ENCODE assay signal across 10 cellular contexts in the genomic region with DNA sequence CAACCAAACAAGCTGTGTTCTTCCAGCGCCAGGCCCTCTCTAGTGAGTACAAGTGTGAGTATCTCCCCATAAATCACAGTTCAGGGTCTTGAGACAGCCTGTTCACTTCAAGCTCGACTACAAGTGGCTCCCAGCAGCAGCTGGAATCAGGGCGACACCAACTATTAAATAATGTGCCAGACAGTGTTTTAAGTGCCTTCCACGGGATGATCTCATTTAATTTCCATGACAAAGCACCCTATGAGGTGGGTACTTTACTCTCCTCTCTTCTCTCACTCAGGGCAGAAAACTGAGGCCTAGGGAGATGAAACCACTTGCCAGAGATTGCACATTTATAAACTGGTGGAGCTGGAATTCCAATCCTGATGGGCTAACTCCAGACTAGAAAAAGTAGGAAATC. TPM values are rescaled to one million over a fixed set of nuclear protein-coding genes. Genes with fewer than 3 reads are reported as not detected.
DNase-seq lines count a peak whose midpoint lies in the region; ATAC-seq lines count a peak whose summit lies in the region.
"Had no signal": no experiment of that assay in that cellular context is flagged by ENCODE, and none has a peak within 500 bp of the region (broad histone marks: within the 10 kb centered on the region; RNA-seq: fewer than 3 reads in every experiment).

No MANE protein-coding gene starts in this region.

- no peak overlapping the region for H3K4me3 Mint-ChIP-seq in activated naive CD4-positive, alpha-beta T cell treated with anti-CD3 and anti-CD28 coated beads for 36 hours
- H3K4me3 Mint-ChIP-seq: activated T-cell treated with anti-CD3 and anti-CD28 coated beads, Interleukin-2, amount 50 U/mL, for 72 hours had no signal

- peaks cover 23% of the 10 kb centered on the region for H3K4me1 Mint-ChIP-seq in activated naive CD4-positive, alpha-beta T cell treated with anti-CD3 and anti-CD28 coated beads for 36 hours (ENCODE audit: low read depth)

- peaks cover 11% of the 10 kb centered on the region for H3K36me3 Mint-ChIP-seq in activated naive CD4-positive, alpha-beta T cell treated with anti-CD3 and anti-CD28 coated beads for 36 hours (ENCODE audit: low read depth)

- intact Hi-C loops in activated naive CD4-positive, alpha-beta T cell treated with anti-CD3 and anti-CD28 coated beads for 36 hours (cut with micrococcal nuclease) = loop anchor here (1.0 to 10.0 kb wide), 9 partner anchors 37 to 643 kb away; partner anchors contain the start of gene ADD2

- no peaks in the 10 kb centered on the region for H3K27me3 Mint-ChIP-seq in activated naive CD4-positive, alpha-beta T cell treated with anti-CD3 and anti-CD28 coated beads for 36 hours (ENCODE audit: low read depth)

- no peak overlapping the region for H3K27ac Mint-ChIP-seq in activated naive CD4-positive, alpha-beta T cell treated with anti-CD3 and anti-CD28 coated beads for 36 hours
- H3K27ac Mint-ChIP-seq: activated T-cell treated with anti-CD3 and anti-CD28 coated beads, Interleukin-2, amount 50 U/mL, for 72 hours had no signal

- H3K9me3 Mint-ChIP-seq in activated naive CD4-positive, alpha-beta T cell treated with anti-CD3 and anti-CD28 coated beads for 36 hours = no peaks in the 10 kb centered on the region
- H3K9me3 Mint-ChIP-seq: activated T-cell treated with anti-CD3 and anti-CD28 coated beads, Interleukin-2, amount 50 U/mL, for 72 hours; nephron had no signal

- peak; percentile 8 for DNase-seq in DMS153 treated with DMSO at 0.1 percent for 48 hours (lab: John Stamatoyannopoulos, UW; ENCODE audit: unreplicated experiment)
- DNase-seq in NCI-H128 (lab: John Stamatoyannopoulos, UW; ENCODE audit: unreplicated experiment) = peak; percentile 58
- DNase-seq in NCI-H69 (lab: John Stamatoyannopoulos, UW) = peak; percentile 18
- peak; percentile 71 for DNase-seq in left kidney (ENCODE audit: low read depth, low spot score)
- DNase-seq in hepatic stellate cell (ENCODE audit: low spot score) = no peak
- DNase-seq in OCI-M2 (lab: John Stamatoyannopoulos, UW; ENCODE audit: unreplicated experiment) = no peak
- no peak for DNase-seq in activated naive CD4-positive, alpha-beta T cell treated with anti-CD3 and anti-CD28 coated beads for 36 hours

- ATAC-seq in HG03135 (IDR thresholded peaks at IDR 0.05; ENCODE audit: unreplicated experiment) = no peak

- CTCF ChIA-PET in activated naive CD4-positive, alpha-beta T cell treated with anti-CD3 and anti-CD28 coated beads for 36 hours (lab: Charles Lee) = interaction anchor here (0.7 to 5.7 kb wide), 35 partner anchors 9 to 643 kb away, joined by 3 to 121 read pairs (median 6); partner anchors contain the start of genes ADD2, PCYOX1, SNRNP27 and SNRPG

RNA-seq across cellular contexts. Expression of gene FAM136A, which starts 2.6 kb away (rescaled TPM):
- total RNA-seq in activated naive CD4-positive, alpha-beta T cell treated with anti-CD3 and anti-CD28 coated beads for 36 hours = 10 to 100 TPM; 41.9 to 44.0 TPM

RNA-seq across cellular contexts. Expression of gene SNRPG, which starts 11.0 kb away (rescaled TPM):
- 100 to 1,000 TPM; 439 to 458 TPM for total RNA-seq in activated naive CD4-positive, alpha-beta T cell treated with anti-CD3 and anti-CD28 coated beads for 36 hours

RNA-seq across cellular contexts. Expression of gene PCYOX1, which starts 46.6 kb away (rescaled TPM):
- total RNA-seq in activated naive CD4-positive, alpha-beta T cell treated with anti-CD3 and anti-CD28 coated beads for 36 hours = 1 to 10 TPM; 7.9 to 8.5 TPM

RNA-seq across cellular contexts. Expression of gene TIA1, which starts 56.1 kb away (rescaled TPM):
- total RNA-seq in activated naive CD4-positive, alpha-beta T cell treated with anti-CD3 and anti-CD28 coated beads for 36 hours = 10 to 100 TPM; 83.2 to 83.9 TPM

Comparison
In these comparisons a context has a peak if more than half of its experiments do, and no peak if none do; other contexts are left out.
1. DNase-seq: peak in DMS153 treated with DMSO at 0.1 percent for 48 hours (single experiment), NCI-H128 (single experiment), NCI-H69 (single experiment) and left kidney (single experiment); none in hepatic stellate cell (single experiment), OCI-M2 (single experiment) and activated naive CD4-positive, alpha-beta T cell treated with anti-CD3 and anti-CD28 coated beads for 36 hours (single experiment).